In the genomic region with DNA sequence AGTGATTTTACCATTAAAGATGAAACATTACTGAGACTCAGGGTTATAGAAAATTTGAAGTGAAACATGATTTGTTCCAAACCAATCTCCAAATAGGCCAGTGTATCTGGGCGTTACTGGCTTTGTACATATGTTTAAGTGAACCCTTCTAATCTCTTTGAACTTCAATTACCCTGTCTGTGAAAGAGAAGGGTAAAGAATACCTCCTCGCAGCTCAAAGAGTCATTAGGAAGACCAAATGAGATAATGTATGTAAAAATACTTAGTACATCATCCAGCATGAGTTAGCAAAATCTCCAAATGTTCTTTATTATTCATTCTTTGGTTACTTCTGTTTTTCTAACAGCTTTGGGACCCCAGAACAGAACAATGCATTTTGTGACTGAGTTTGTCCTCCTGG, we compare ENCODE assay signal across 1 cellular context.
TF ChIP-seq lines count a peak whose summit lies in the region.

A gene with protein sequence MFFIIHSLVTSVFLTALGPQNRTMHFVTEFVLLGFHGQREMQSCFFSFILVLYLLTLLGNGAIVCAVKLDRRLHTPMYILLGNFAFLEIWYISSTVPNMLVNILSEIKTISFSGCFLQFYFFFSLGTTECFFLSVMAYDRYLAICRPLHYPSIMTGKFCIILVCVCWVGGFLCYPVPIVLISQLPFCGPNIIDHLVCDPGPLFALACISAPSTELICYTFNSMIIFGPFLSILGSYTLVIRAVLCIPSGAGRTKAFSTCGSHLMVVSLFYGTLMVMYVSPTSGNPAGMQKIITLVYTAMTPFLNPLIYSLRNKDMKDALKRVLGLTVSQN (plus strand): TSS at position 301 of the 400 bp plus-strand sequence. CDS start 0 bp downstream, at position 301.

TF ChIP-seq in K562, 482 proteins besides CTCF, POLR2A, EP300 and RAD21:
- TF ChIP-seq KLF13 (tag; IDR thresholded peaks at IDR 0.05; ENCODE audit: borderline replicate concordance, low read depth) (no peak), ZNF316 (IDR thresholded peaks at IDR 0.05) (0 out of 2 replicates have a peak, but pooled peaks have one; percentile 16), C11orf30 (IDR thresholded peaks at IDR 0.05; ENCODE audit: low read depth) (peak; percentile 45; the same call in 1 of the 2 replicates), HNRNPH1 (optimal IDR thresholded peaks at IDR 0.05; ENCODE audit: low read depth, low read length) (no peak), MEIS2 (IDR thresholded peaks at IDR 0.05; ENCODE audit: partially characterized antibody) (no peak), NFE2 (IDR thresholded peaks at IDR 0.05; ENCODE audit: low read depth) (peak; percentile 50), MAFG (tag; conservative IDR thresholded peaks at IDR 0.05) (peak; percentile 33; the same call in 1 of the 2 replicates), MEF2A (IDR thresholded peaks at IDR 0.05; ENCODE audit: control insufficient read depth, low read depth, low read length) (peak; percentile 13; the same call in 1 of the 2 replicates)
